ENCODE assay signal across 8 cellular contexts in genomic region chr12:78146365-78146772, GRCh38.
DNase-seq lines count a peak whose midpoint lies in the region; ATAC-seq and TF ChIP-seq lines count a peak whose summit lies in the region.

No MANE protein-coding gene starts in this region.

- no peaks in the 10 kb centered on the region for H3K9me3 Mint-ChIP-seq in WTC11

- H3K27ac Mint-ChIP-seq in WTC11: no peak overlapping the region

- no peaks in the 10 kb centered on the region for H3K36me3 Mint-ChIP-seq in WTC11

- H3K27me3 Mint-ChIP-seq in WTC11 (ENCODE audit: low read depth): no peaks in the 10 kb centered on the region; the same call in 1 of the 2 replicates

- no peaks in the 10 kb centered on the region for H3K36me3 ChIP-seq in kidney epithelial cell (ENCODE audit: control insufficient read depth, insufficient read depth, low read length)

- TF ChIP-seq CTCF in WTC11 (IDR thresholded peaks at IDR 0.05) (peak; percentile 45), kidney epithelial cell (IDR thresholded peaks at IDR 0.05; ENCODE audit: insufficient read depth, low read length, poor library complexity, severe bottlenecking) (peak; percentile 82)

- POLR2A ChIA-PET in WTC11 (lab: Charles Lee): no interaction called here

- CTCF ChIA-PET in WTC11 (lab: Charles Lee): interaction anchor here (0.7 to 2.8 kb wide), 10 partner anchors 12 to 439 kb away, joined by 3 to 9 read pairs (median 5); no protein-coding TSS in a partner anchor

- H3K4me3 Mint-ChIP-seq in WTC11: no peak overlapping the region

- H3K4me3 ChIP-seq in kidney epithelial cell (ENCODE audit: low read depth, low read length): no peak overlapping the region

- H3K27ac ChIP-seq in substantia nigra (ENCODE audit: low read depth, low read length, poor library complexity, severe bottlenecking): no peak overlapping the region

- H3K27me3 ChIP-seq in kidney epithelial cell (ENCODE audit: control insufficient read depth, insufficient read depth, low read length): no peaks in the 10 kb centered on the region

- DNase-seq in EL: peak; percentile 37
- DNase-seq in H4 (ENCODE audit: low spot score): peak; percentile 17
- DNase-seq in NCI-H1105 treated with DMSO at 0.1 percent for 48 hours (lab: John Stamatoyannopoulos, UW): peak; percentile 63
- no peak for DNase-seq in WTC11 (ENCODE audit: low spot score)
- DNase-seq in kidney epithelial cell (ENCODE audit: low read depth): no peak
- DNase-seq in substantia nigra (lab: John Stamatoyannopoulos, UW): no peak
- DNase-seq in activated CD4-positive, alpha-beta T cell treated with anti-CD3 and anti-CD28 coated beads for 48 hours: no peak

- peaks cover 10% of the 10 kb centered on the region for H3K4me1 Mint-ChIP-seq in WTC11

- no peak; the same call in 1 of the 2 replicates for ATAC-seq in WTC11
- ATAC-seq in GM19397 (IDR thresholded peaks at IDR 0.05; ENCODE audit: unreplicated experiment): no peak

TF ChIP-seq in WTC11, 78 proteins besides CTCF, POLR2A, EP300 and RAD21:
- no peak for TF ChIP-seq NFYB (CRISPR knock-in tag; conservative IDR thresholded peaks at IDR 0.05; ENCODE audit: low read depth)
- TF ChIP-seq ZBTB21 (CRISPR knock-in tag; IDR thresholded peaks at IDR 0.05; ENCODE audit: borderline replicate concordance): no peak
- no peak for TF ChIP-seq MXD4 (CRISPR knock-in tag; IDR thresholded peaks at IDR 0.05; ENCODE audit: borderline replicate concordance)
- TF ChIP-seq FOXJ3 (CRISPR knock-in tag; IDR thresholded peaks at IDR 0.05; ENCODE audit: borderline replicate concordance): no peak
- no peak for TF ChIP-seq SP1 (CRISPR knock-in tag; conservative IDR thresholded peaks at IDR 0.05)
- TF ChIP-seq PREB (CRISPR knock-in tag; IDR thresholded peaks at IDR 0.05; ENCODE audit: borderline replicate concordance): no peak
- TF ChIP-seq, protein P1, sequence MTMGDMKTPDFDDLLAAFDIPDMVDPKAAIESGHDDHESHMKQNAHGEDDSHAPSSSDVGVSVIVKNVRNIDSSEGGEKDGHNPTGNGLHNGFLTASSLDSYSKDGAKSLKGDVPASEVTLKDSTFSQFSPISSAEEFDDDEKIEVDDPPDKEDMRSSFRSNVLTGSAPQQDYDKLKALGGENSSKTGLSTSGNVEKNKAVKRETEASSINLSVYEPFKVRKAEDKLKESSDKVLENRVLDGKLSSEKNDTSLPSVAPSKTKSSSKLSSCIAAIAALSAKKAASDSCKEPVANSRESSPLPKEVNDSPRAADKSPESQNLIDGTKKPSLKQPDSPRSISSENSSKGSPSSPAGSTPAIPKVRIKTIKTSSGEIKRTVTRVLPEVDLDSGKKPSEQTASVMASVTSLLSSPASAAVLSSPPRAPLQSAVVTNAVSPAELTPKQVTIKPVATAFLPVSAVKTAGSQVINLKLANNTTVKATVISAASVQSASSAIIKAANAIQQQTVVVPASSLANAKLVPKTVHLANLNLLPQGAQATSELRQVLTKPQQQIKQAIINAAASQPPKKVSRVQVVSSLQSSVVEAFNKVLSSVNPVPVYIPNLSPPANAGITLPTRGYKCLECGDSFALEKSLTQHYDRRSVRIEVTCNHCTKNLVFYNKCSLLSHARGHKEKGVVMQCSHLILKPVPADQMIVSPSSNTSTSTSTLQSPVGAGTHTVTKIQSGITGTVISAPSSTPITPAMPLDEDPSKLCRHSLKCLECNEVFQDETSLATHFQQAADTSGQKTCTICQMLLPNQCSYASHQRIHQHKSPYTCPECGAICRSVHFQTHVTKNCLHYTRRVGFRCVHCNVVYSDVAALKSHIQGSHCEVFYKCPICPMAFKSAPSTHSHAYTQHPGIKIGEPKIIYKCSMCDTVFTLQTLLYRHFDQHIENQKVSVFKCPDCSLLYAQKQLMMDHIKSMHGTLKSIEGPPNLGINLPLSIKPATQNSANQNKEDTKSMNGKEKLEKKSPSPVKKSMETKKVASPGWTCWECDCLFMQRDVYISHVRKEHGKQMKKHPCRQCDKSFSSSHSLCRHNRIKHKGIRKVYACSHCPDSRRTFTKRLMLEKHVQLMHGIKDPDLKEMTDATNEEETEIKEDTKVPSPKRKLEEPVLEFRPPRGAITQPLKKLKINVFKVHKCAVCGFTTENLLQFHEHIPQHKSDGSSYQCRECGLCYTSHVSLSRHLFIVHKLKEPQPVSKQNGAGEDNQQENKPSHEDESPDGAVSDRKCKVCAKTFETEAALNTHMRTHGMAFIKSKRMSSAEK (CRISPR knock-in tag; IDR thresholded peaks at IDR 0.05; ENCODE audit: borderline replicate concordance): no peak
- no peak for TF ChIP-seq ZNF121 (CRISPR knock-in tag; IDR thresholded peaks at IDR 0.05)
- TF ChIP-seq ATF2 (CRISPR knock-in tag; IDR thresholded peaks at IDR 0.05; ENCODE audit: borderline replicate concordance, low read depth): no peak
- no peak for TF ChIP-seq KAT7 (CRISPR knock-in tag; IDR thresholded peaks at IDR 0.05; ENCODE audit: borderline replicate concordance)
- no peak for TF ChIP-seq RORB (CRISPR knock-in tag; IDR thresholded peaks at IDR 0.05)
TF ChIP-seq in WTC11: peak in this region for 0.

Comparison
In these comparisons a context has a peak if more than half of its experiments do, and no peak if none do; other contexts are left out.
1. DNase-seq: peak in EL (single experiment), H4 (single experiment) and NCI-H1105 treated with DMSO at 0.1 percent for 48 hours (single experiment); none in WTC11 (single experiment), kidney epithelial cell (single experiment), substantia nigra (0 of 49) and activated CD4-positive, alpha-beta T cell treated with anti-CD3 and anti-CD28 coated beads for 48 hours (single experiment).